Comparison of ENCODE assay signal across 11 cellular contexts in the genomic region with DNA sequence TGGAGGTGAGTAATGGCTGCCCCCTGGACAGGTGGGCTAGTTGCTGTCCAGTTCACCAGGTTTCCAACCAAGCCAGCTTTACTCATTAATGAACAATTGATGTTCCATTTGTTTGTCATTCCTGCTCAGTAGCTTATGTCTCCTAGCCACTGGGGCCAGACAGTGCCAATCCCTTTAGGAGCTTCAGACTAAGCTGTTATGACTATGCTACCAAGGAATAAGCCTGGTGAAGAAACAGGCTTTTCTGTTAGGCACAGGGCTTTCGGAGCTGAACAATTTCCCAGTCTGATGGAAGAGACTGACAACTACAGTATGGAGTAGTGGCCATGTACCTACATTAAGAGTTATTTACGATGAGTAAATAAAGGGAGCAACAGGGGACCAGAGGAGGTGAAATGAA. TPM values are rescaled to one million over a fixed set of nuclear protein-coding genes. Genes with fewer than 3 reads are reported as not detected.
DNase-seq lines count a peak whose midpoint lies in the region; ATAC-seq, FAIRE-seq and TF ChIP-seq lines count a peak whose summit lies in the region.
"Had no signal": no experiment of that assay in that cellular context is flagged by ENCODE, and none has a peak within 500 bp of the region (broad histone marks: within the 10 kb centered on the region; RNA-seq: fewer than 3 reads in every experiment).

No MANE protein-coding gene starts in this region.

- H3K27ac Mint-ChIP-seq in Caco-2 (ENCODE audit: unreplicated experiment) (peak overlapping the region; percentile 100), neural crest cell (ENCODE audit: unreplicated experiment) (peak overlapping the region; percentile 37)
- H3K27ac Mint-ChIP-seq in activated naive CD8-positive, alpha-beta T cell treated with anti-CD3 and anti-CD28 coated beads for 36 hours = peak overlapping the region; percentile 99

- H3F3A ChIP-seq in PC-3 (ENCODE audit: low read length, unreplicated experiment) = peaks cover 9% of the 10 kb centered on the region

- no peak for TF ChIP-seq CTCF in Caco-2 (IDR thresholded peaks at IDR 0.05; ENCODE audit: insufficient read depth in 1 of 2, low read depth in 1 of 2, low read length in 1 of 2, severe bottlenecking in 1 of 2, unreplicated experiment in 1 of 2)
- TF ChIP-seq CTCF in neural crest cell (conservative IDR thresholded peaks at IDR 0.05) = no peak
- TF ChIP-seq CTCF in PC-3 (conservative IDR thresholded peaks at IDR 0.05; ENCODE audit: low read depth, low read length) = no peak

- H3K27me3 ChIP-seq in Caco-2 (replicated peaks; ENCODE audit: control insufficient read depth, insufficient read depth, low read length) = no peaks in the 10 kb centered on the region
- H3K27me3 ChIP-seq in HUES48 (ENCODE audit: control insufficient read depth, insufficient read depth, low read length) = no peaks in the 10 kb centered on the region
- no peaks in the 10 kb centered on the region for H3K27me3 ChIP-seq in PC-3 (ENCODE audit: low read length)
- no peaks in the 10 kb centered on the region for H3K27me3 ChIP-seq in H7 (ENCODE audit: control insufficient read depth, insufficient read depth, low read length)

- DNase-seq in Caco-2 (no peak), neural crest cell (ENCODE audit: low read depth, low spot score) (no peak), RCC 7860 (ENCODE audit: low spot score) (no peak), posterior cingulate gyrus (no peak), PC-3 (no peak), H7 (no peak)
- no peak for DNase-seq in activated naive CD8-positive, alpha-beta T cell treated with anti-CD3 and anti-CD28 coated beads for 36 hours
- DNase-seq: effector CD8-positive, alpha-beta T cell; trophoblast cell had no signal

- H3K4me1 ChIP-seq in Caco-2 = peaks cover 4% of the 10 kb centered on the region; the same call in 1 of the 2 replicates
- 0 out of 2 replicates have a peak, but pooled peaks cover 5% of the 10 kb centered on the region for H3K4me1 ChIP-seq in HUES48 (ENCODE audit: control insufficient read depth, insufficient read depth, low read length)
- peaks cover 9% of the 10 kb centered on the region for H3K4me1 ChIP-seq in PC-3 (ENCODE audit: insufficient read depth, low read length)

- peaks cover 20% of the 10 kb centered on the region for H3K4me1 Mint-ChIP-seq in Caco-2 (ENCODE audit: low read depth, unreplicated experiment)
- peaks cover 19% of the 10 kb centered on the region for H3K4me1 Mint-ChIP-seq in activated naive CD8-positive, alpha-beta T cell treated with anti-CD3 and anti-CD28 coated beads for 36 hours
- H3K4me1 Mint-ChIP-seq in neural crest cell = peaks cover 32% of the 10 kb centered on the region

- H3K4me2 ChIP-seq in PC-3 (ENCODE audit: low read length) = no peak overlapping the region

- H3K4me3 ChIP-seq in Caco-2 (ENCODE audit: low read depth, low read length) = no peak overlapping the region
- H3K4me3 ChIP-seq in HUES48 (ENCODE audit: low read depth, low read length) = peak overlapping the region; percentile 94; the same call in 1 of the 2 replicates
- no peak overlapping the region for H3K4me3 ChIP-seq in PC-3 (ENCODE audit: low read length)
- no peak overlapping the region for H3K4me3 ChIP-seq in H7 (ENCODE audit: insufficient read depth, low read depth, low read length)

- H3K9me2 ChIP-seq in PC-3 (replicated peaks; ENCODE audit: low read length) = no peaks in the 10 kb centered on the region

- no peak for FAIRE-seq in RCC 7860 (lab: Jason Lieb, UNC)
- FAIRE-seq: D721Med had no signal

- no peak overlapping the region for H2AFZ ChIP-seq in PC-3 (ENCODE audit: low read length)

- CTCF ChIA-PET in Caco-2 (lab: Charles Lee) = no interaction called here
- CTCF ChIA-PET in PC-3 (lab: Charles Lee) = no interaction called here

- H3K36me3 Mint-ChIP-seq in Caco-2 (ENCODE audit: insufficient read depth, unreplicated experiment) = peaks cover 35% of the 10 kb centered on the region
- H3K36me3 Mint-ChIP-seq in activated naive CD8-positive, alpha-beta T cell treated with anti-CD3 and anti-CD28 coated beads for 36 hours = peaks cover 17% of the 10 kb centered on the region
- H3K36me3 Mint-ChIP-seq in neural crest cell (ENCODE audit: low read depth) = peaks cover 16% of the 10 kb centered on the region

- H3K27me3 Mint-ChIP-seq in Caco-2 (ENCODE audit: insufficient read depth, unreplicated experiment) (peaks cover 4% of the 10 kb centered on the region), neural crest cell (ENCODE audit: low read depth) (peaks cover 22% of the 10 kb centered on the region)
- peaks cover 7% of the 10 kb centered on the region for H3K27me3 Mint-ChIP-seq in activated naive CD8-positive, alpha-beta T cell treated with anti-CD3 and anti-CD28 coated beads for 36 hours

- H3K9ac ChIP-seq in HUES48 (ENCODE audit: low read depth, low read length) = no peak overlapping the region
- H3K9ac ChIP-seq in PC-3 (ENCODE audit: low read length) = no peak overlapping the region

- H3K9me3 Mint-ChIP-seq in Caco-2 (ENCODE audit: unreplicated experiment) (peaks cover 10% of the 10 kb centered on the region), neural crest cell (peaks cover 9% of the 10 kb centered on the region)
- peaks cover 10% of the 10 kb centered on the region for H3K9me3 Mint-ChIP-seq in activated naive CD8-positive, alpha-beta T cell treated with anti-CD3 and anti-CD28 coated beads for 36 hours

- BruUV-seq in Caco-2 (replicated peaks; lab: Mats Ljungman, UMichigan) (no TSS peak), PC-3 (replicated peaks; lab: Mats Ljungman, UMichigan) (no TSS peak)

- intact Hi-C loops in Caco-2 (cut with micrococcal nuclease; ENCODE audit: unreplicated experiment) = no loop called here
- intact Hi-C loops in posterior cingulate gyrus (cut with DNase I) = no loop called here
- intact Hi-C loops in PC-3 (cut with micrococcal nuclease) = no loop called here

- POLR2A ChIA-PET in Caco-2 (lab: Charles Lee) (no interaction called here), PC-3 (lab: Charles Lee; ENCODE audit: unreplicated experiment) (no interaction called here)

- H3K4me3 Mint-ChIP-seq in Caco-2 (ENCODE audit: unreplicated experiment) (peak overlapping the region; percentile 89), neural crest cell (peak overlapping the region; percentile 97)
- peak overlapping the region; percentile 91 for H3K4me3 Mint-ChIP-seq in activated naive CD8-positive, alpha-beta T cell treated with anti-CD3 and anti-CD28 coated beads for 36 hours

- peaks cover 24% of the 10 kb centered on the region for H3K79me2 ChIP-seq in PC-3 (ENCODE audit: low read length)

- H3K9me3 ChIP-seq in Caco-2 (no peaks in the 10 kb centered on the region), HUES48 (ENCODE audit: control insufficient read depth, insufficient read depth, low read length) (0 out of 2 replicates have a peak, but pooled peaks cover 4% of the 10 kb centered on the region), PC-3 (ENCODE audit: low read length) (no peaks in the 10 kb centered on the region)

- H3K36me3 ChIP-seq in Caco-2 (ENCODE audit: control insufficient read depth, insufficient read depth, low read length) = no peaks in the 10 kb centered on the region
- no peaks in the 10 kb centered on the region for H3K36me3 ChIP-seq in HUES48 (ENCODE audit: control insufficient read depth, insufficient read depth, low read length)
- H3K36me3 ChIP-seq in PC-3 (ENCODE audit: low read depth, low read length) = no peaks in the 10 kb centered on the region
- H3K36me3 ChIP-seq in H7 (replicated peaks; ENCODE audit: control insufficient read depth, insufficient read depth, low read length) = no peaks in the 10 kb centered on the region; the same call in 1 of the 2 replicates

- ATAC-seq in PC-3 = no peak

- H4K20me1 ChIP-seq in PC-3 (ENCODE audit: low read length) = no peaks in the 10 kb centered on the region

- H3K27ac ChIP-seq in HUES48 (ENCODE audit: low read depth, low read length) = no peak overlapping the region
- H3K27ac ChIP-seq in PC-3 (ENCODE audit: low read length) = no peak overlapping the region

RNA-seq across cellular contexts. Expression of gene FMC1, which starts 2.1 kb away (rescaled TPM):
- total RNA-seq in Caco-2 (2022) (8.7 and 15.1 TPM in 2 replicates), neural crest cell (18.3 and 24.8 TPM in 2 replicates), PC-3 (2014; rRNA removed) (8.8 and 12.2 TPM in 2 replicates)
- total RNA-seq in activated naive CD8-positive, alpha-beta T cell treated with anti-CD3 and anti-CD28 coated beads for 36 hours = 1 to 10 TPM; 6.3 to 7.7 TPM
- 24.7 and 32.6 TPM in 2 replicates for total RNA-seq in H7 (2014; rRNA removed; shearing (Covaris generic))

RNA-seq across cellular contexts. Expression of gene LUC7L2, which starts 20.7 kb away (rescaled TPM):
- total RNA-seq in Caco-2 (2022) (74.2 and 75.8 TPM in 2 replicates), neural crest cell (102 and 107 TPM in 2 replicates), PC-3 (2014; rRNA removed) (67.4 and 110 TPM in 2 replicates)
- total RNA-seq in activated naive CD8-positive, alpha-beta T cell treated with anti-CD3 and anti-CD28 coated beads for 36 hours = 100 to 1,000 TPM; 150 to 156 TPM
- total RNA-seq in H7 (2014; rRNA removed; shearing (Covaris generic)) = 43.4 and 53.7 TPM in 2 replicates

Comparison
In these comparisons a context has a peak if more than half of its experiments do, and no peak if none do; other contexts are left out.
1. H3K27ac Mint-ChIP-seq: peak in every context shown above with its lines; median percentile 100 in Caco-2; 99 in activated naive CD8-positive, alpha-beta T cell treated with anti-CD3 and anti-CD28 coated beads for 36 hours; 37 in neural crest cell.